Comparison of ENCODE assay signal across 1 cellular context in genomic region chr7:22193361-22194016, GRCh38.
TF ChIP-seq lines count a peak whose summit lies in the region.

No MANE protein-coding gene starts in this region.

TF ChIP-seq in WTC11, 78 proteins besides CTCF, POLR2A, EP300 and RAD21 (continued from another document):
- TF ChIP-seq ELF4 (CRISPR knock-in tag; IDR thresholded peaks at IDR 0.05; ENCODE audit: low read depth) (no peak), IRF2 (CRISPR knock-in tag; IDR thresholded peaks at IDR 0.05; ENCODE audit: borderline replicate concordance, low read depth) (no peak), NFATC4 (CRISPR knock-in tag; IDR thresholded peaks at IDR 0.05) (no peak), TCF7 (CRISPR knock-in tag; IDR thresholded peaks at IDR 0.05; ENCODE audit: low read depth) (no peak), GABPB1 (CRISPR knock-in tag; IDR thresholded peaks at IDR 0.05) (no peak), ZNF317 (CRISPR knock-in tag; IDR thresholded peaks at IDR 0.05; ENCODE audit: borderline replicate concordance, low read depth) (no peak), PREB (CRISPR knock-in tag; IDR thresholded peaks at IDR 0.05; ENCODE audit: borderline replicate concordance) (no peak), ZNF121 (CRISPR knock-in tag; IDR thresholded peaks at IDR 0.05) (no peak), ZBTB43 (CRISPR knock-in tag; IDR thresholded peaks at IDR 0.05) (no peak), ATF1 (CRISPR knock-in tag; IDR thresholded peaks at IDR 0.05) (no peak), USF2 (CRISPR knock-in tag; IDR thresholded peaks at IDR 0.05) (no peak)
- TF ChIP-seq, protein P1, sequence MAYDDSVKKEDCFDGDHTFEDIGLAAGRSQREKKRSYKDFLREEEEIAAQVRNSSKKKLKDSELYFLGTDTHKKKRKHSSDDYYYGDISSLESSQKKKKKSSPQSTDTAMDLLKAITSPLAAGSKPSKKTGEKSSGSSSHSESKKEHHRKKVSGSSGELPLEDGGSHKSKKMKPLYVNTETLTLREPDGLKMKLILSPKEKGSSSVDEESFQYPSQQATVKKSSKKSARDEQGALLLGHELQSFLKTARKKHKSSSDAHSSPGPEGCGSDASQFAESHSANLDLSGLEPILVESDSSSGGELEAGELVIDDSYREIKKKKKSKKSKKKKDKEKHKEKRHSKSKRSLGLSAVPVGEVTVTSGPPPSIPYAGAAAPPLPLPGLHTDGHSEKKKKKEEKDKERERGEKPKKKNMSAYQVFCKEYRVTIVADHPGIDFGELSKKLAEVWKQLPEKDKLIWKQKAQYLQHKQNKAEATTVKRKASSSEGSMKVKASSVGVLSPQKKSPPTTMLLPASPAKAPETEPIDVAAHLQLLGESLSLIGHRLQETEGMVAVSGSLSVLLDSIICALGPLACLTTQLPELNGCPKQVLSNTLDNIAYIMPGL (CRISPR knock-in tag; IDR thresholded peaks at IDR 0.05), result no peak
- TF ChIP-seq, protein P2, sequence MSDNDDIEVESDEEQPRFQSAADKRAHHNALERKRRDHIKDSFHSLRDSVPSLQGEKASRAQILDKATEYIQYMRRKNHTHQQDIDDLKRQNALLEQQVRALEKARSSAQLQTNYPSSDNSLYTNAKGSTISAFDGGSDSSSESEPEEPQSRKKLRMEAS (CRISPR knock-in tag; IDR thresholded peaks at IDR 0.05), result peak; percentile 57; the same call in 1 of the 2 replicates
- TF ChIP-seq, protein P3, sequence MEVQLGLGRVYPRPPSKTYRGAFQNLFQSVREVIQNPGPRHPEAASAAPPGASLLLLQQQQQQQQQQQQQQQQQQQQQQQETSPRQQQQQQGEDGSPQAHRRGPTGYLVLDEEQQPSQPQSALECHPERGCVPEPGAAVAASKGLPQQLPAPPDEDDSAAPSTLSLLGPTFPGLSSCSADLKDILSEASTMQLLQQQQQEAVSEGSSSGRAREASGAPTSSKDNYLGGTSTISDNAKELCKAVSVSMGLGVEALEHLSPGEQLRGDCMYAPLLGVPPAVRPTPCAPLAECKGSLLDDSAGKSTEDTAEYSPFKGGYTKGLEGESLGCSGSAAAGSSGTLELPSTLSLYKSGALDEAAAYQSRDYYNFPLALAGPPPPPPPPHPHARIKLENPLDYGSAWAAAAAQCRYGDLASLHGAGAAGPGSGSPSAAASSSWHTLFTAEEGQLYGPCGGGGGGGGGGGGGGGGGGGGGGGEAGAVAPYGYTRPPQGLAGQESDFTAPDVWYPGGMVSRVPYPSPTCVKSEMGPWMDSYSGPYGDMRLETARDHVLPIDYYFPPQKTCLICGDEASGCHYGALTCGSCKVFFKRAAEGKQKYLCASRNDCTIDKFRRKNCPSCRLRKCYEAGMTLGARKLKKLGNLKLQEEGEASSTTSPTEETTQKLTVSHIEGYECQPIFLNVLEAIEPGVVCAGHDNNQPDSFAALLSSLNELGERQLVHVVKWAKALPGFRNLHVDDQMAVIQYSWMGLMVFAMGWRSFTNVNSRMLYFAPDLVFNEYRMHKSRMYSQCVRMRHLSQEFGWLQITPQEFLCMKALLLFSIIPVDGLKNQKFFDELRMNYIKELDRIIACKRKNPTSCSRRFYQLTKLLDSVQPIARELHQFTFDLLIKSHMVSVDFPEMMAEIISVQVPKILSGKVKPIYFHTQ (CRISPR knock-in tag; IDR thresholded peaks at IDR 0.05), result no peak
